In the genomic region with DNA sequence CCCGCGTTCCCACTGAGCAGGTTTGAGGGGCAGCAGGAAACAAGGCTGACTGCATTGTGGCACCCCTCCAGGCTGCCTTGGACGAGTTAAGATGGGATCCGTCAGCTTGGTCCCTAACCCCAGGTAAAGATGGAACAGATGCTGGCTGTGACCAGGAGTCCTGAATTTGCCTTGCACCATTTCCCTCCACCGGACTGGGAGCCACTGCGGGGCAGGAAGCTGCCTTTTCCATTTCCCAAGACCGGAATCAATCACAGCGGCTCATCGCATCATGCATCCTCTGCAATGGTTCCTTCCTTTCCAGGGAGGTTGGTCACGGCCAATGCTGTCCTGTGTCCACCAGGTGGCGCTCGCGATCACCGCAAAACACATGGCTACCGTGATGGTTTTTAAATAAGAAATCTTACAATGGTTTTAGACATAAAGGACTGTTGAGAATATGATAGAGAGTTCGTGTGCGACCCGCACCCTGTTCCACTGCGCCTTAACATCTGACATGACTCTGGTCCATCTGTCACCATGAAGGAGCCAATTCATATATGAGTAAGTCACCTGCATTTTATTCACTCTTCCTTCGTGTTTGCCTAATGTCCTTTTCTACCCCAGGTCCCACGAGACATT, we compare ENCODE assay signal across 8 cellular contexts. TPM values are rescaled to one million over a fixed set of nuclear protein-coding genes. Genes with fewer than 3 reads are reported as not detected.
DNase-seq lines count a peak whose midpoint lies in the region; ATAC-seq and TF ChIP-seq lines count a peak whose summit lies in the region.

No MANE protein-coding gene starts in this region.

- H3K27me3 ChIP-seq in right lobe of liver, result no peaks in the 10 kb centered on the region

- peak; percentile 93 to 99 (median 98) for TF ChIP-seq CTCF in right lobe of liver (IDR thresholded peaks at IDR 0.05)

- ATAC-seq in HG03432 (IDR thresholded peaks at IDR 0.05; ENCODE audit: unreplicated experiment), result peak; percentile 27
- peak; percentile 85 to 89 (median 88) for ATAC-seq in right lobe of liver
- ATAC-seq in HG03342 (IDR thresholded peaks at IDR 0.05; ENCODE audit: unreplicated experiment), result no peak

- no peaks in the 10 kb centered on the region for H3K36me3 ChIP-seq in right lobe of liver

- H3K4me3 ChIP-seq in right lobe of liver, result no peak overlapping the region

- H3K4me1 ChIP-seq in right lobe of liver, result no peaks in the 10 kb centered on the region

- intact Hi-C loops in right lobe of liver (cut with DNase I), result loop anchor here (5.0 to 10.0 kb wide), 2 partner anchors 111 to 214 kb away; no protein-coding TSS in a partner anchor

- no peaks in the 10 kb centered on the region for H3K9me3 ChIP-seq in right lobe of liver

- WGBS in right lobe of liver (ENCODE audit: insufficient coverage, low coverage, low lambda C conversion rate, missing lambda C conversion rate), result 0% methylated on average over 16 of the region's 21 CpGs

- no peak overlapping the region for H3K27ac ChIP-seq in right lobe of liver

- TF ChIP-seq POLR2A in right lobe of liver (IDR thresholded peaks at IDR 0.05), result no peak

- DNase-seq in C1 segment of cervical spinal cord (lab: John Stamatoyannopoulos, UW) (peak in 13 of 14 donors; percentile 25 to 85 (median 70)), NCI-H748 treated with DMSO at 0.1 percent for 48 hours (lab: John Stamatoyannopoulos, UW) (peak; percentile 66), dermis blood vessel endothelial cell (peak; percentile 92), right lobe of liver (peak; percentile 84 to 85 (median 84))
- DNase-seq in activated CD4-positive, alpha-beta T cell treated with anti-CD3 and anti-CD28 coated beads, Interleukin-2, amount 50 U/mL, for 48 hours, result peak; percentile 87 to 89
- peak; percentile 61 to 80 (median 76) for DNase-seq in stimulated activated CD4-positive, alpha-beta T cell treated with anti-CD3 and anti-CD28 coated beads, TNF-alpha, amount 100 ng/mL, for 1 hour (ENCODE audit: low read depth in 3 of 3, low spot score in 1 of 3)

RNA-seq across cellular contexts. Expression of gene MEAK7, which starts 6.8 kb away (rescaled TPM):
- total RNA-seq in dermis blood vessel endothelial cell (14.5 and 24.1 TPM in 2 replicates), right lobe of liver (1 to 10 TPM; 2.9 to 5.2 (median 3.4) TPM)
